ENCODE assay signal across 18 cellular contexts in genomic region chr17:49659983-49660382, GRCh38.
"Had no signal": no experiment of that assay in that cellular context is flagged by ENCODE, and none has a peak within 500 bp of the region (broad histone marks: within the 10 kb centered on the region; RNA-seq: fewer than 3 reads in every experiment).

No MANE protein-coding gene starts in this region.

- H3K9me3 ChIP-seq: prostate gland, tibial nerve, vagina had no signal

- H3K4me1 ChIP-seq: prostate gland had no signal

- H3K4me3 ChIP-seq: prostate gland, skin epidermis, tibial nerve, vagina had no signal

- H3K27me3 ChIP-seq: tibial nerve, vagina had no signal

- H3K4me3 Mint-ChIP-seq: activated naive CD8-positive, alpha-beta T cell treated with anti-CD3 and anti-CD28 coated beads, Interleukin-2, amount 10 ng/mL, durations not matched to agents 7 days and 5 days; naive B cell had no signal

- H3K27me3 Mint-ChIP-seq: activated naive CD8-positive, alpha-beta T cell treated with anti-CD3 and anti-CD28 coated beads, Interleukin-2, amount 10 ng/mL, durations not matched to agents 7 days and 5 days; naive B cell had no signal

- H3K9me3 Mint-ChIP-seq: activated naive CD8-positive, alpha-beta T cell treated with anti-CD3 and anti-CD28 coated beads, Interleukin-2, amount 10 ng/mL, durations not matched to agents 7 days and 5 days; naive B cell had no signal

- H3K27ac Mint-ChIP-seq: activated naive CD8-positive, alpha-beta T cell treated with anti-CD3 and anti-CD28 coated beads, Interleukin-2, amount 10 ng/mL, durations not matched to agents 7 days and 5 days had no signal

- ATAC-seq: left colon, right cardiac atrium had no signal

- DNase-seq: activated naive CD8-positive, alpha-beta T cell treated with anti-CD3 and anti-CD28 coated beads, Interleukin-2, amount 10 ng/mL, durations not matched to agents 7 days and 5 days; activated T-cell treated with anti-CD3 and anti-CD28 coated beads for 4 hours; anterior cingulate cortex; erythroblast; left colon; mammary epithelial cell; naive B cell; nucleus accumbens; right cardiac atrium; stimulated activated CD4-positive, alpha-beta T cell treated with anti-CD3 and anti-CD28 coated beads, Interleukin-15, amount 100 ng/mL, for 24 hours; stimulated activated CD4-positive, alpha-beta T cell treated with anti-CD3 and anti-CD28 coated beads, Interleukin-4, amount 100 ng/mL, for 1 hour; stimulated activated naive CD4-positive, alpha-beta T cell treated with Interleukin-2 at 50 U/mL for 16 hours; substantia nigra; T-helper 9 cell had no signal

- H3K36me3 ChIP-seq: prostate gland, tibial nerve had no signal

- H3K27ac ChIP-seq: prostate gland, skin epidermis, tibial nerve, vagina had no signal
